17 cellular contexts compared by ENCODE assay signal in the genomic region with DNA sequence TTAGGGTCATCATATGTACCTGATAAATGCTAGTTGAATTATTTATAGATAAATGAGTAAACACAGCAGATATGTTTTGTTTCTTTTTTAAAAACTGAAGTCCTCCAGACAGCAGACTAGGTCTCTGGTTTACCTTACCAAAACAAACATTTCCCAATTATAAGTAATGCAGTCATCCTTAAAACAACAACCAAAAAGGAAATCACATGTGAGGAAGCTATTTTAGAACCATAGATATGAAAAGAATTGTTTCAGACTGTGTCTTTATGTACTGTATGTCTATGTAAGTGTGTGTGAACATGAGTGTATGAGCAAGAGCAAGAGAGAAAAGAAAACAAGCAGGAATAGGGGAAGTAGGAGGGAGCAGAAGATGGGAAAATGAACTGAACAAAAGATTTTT.
"Had no signal": no experiment of that assay in that cellular context is flagged by ENCODE, and none has a peak within 500 bp of the region (broad histone marks: within the 10 kb centered on the region; RNA-seq: fewer than 3 reads in every experiment).

No MANE protein-coding gene starts in this region.

- ATAC-seq: activated CD8-positive, alpha-beta T cell treated with anti-CD3 and anti-CD28 coated beads for 36 hours; activated naive CD4-positive, alpha-beta T cell treated with anti-CD3 and anti-CD28 coated beads, Interleukin-2, amount 50 U/mL, for 72 hours; activated T-cell treated with anti-CD3 and anti-CD28 coated beads, Interleukin-2, amount 50 U/mL, for 72 hours; effector memory CD8-positive, alpha-beta T cell; stimulated activated naive CD8-positive, alpha-beta T cell treated with anti-CD3 and anti-CD28 coated beads, Interleukin-15, Interleukin-2, amounts not matched to agents 100 U/mL and 50 U/mL, for 24 hours had no signal

- H3K36me3 ChIP-seq: transverse colon had no signal

- H3K27ac ChIP-seq: skin epidermis, transverse colon had no signal

- DNase-seq: activated B cell treated with CpG ODN at 0.5 μM for 24 hours; activated CD4-positive, alpha-beta T cell treated with anti-CD3 and anti-CD28 coated beads for 48 hours; activated CD8-positive, alpha-beta memory T cell treated with anti-CD3 and anti-CD28 coated beads, Interleukin-2, amount 50 U/mL, for 48 hours; activated CD8-positive, alpha-beta T cell treated with anti-CD3 and anti-CD28 coated beads for 36 hours; activated gamma-delta T cell; activated T-cell treated with anti-CD3 and anti-CD28 coated beads, Interleukin-2, amount 50 U/mL, for 72 hours; central memory CD4-positive, alpha-beta T cell; cortex of kidney; effector memory CD8-positive, alpha-beta T cell; nephron progenitor cell; occipital lobe; stimulated activated CD4-positive, alpha-beta T cell treated with anti-CD3 and anti-CD28 coated beads, Interleukin-4, amount 100 ng/mL, for 4 hours; stimulated activated CD8-positive, alpha-beta memory T cell treated with anti-CD3 and anti-CD28 coated beads, Interleukin-4, amount 100 ng/mL, for 48 hours; stimulated activated naive CD8-positive, alpha-beta T cell treated with anti-CD3 and anti-CD28 coated beads, Interleukin-15, Interleukin-2, amounts not matched to agents 100 U/mL and 50 U/mL, for 24 hours; transverse colon had no signal

- H3K27me3 ChIP-seq: transverse colon had no signal

- H3K36me3 Mint-ChIP-seq: activated naive CD4-positive, alpha-beta T cell treated with anti-CD3 and anti-CD28 coated beads, Interleukin-2, amount 50 U/mL, for 72 hours had no signal

- H3K4me1 ChIP-seq: transverse colon had no signal

- H3K4me3 Mint-ChIP-seq: activated B cell treated with CpG ODN at 0.5 μM for 24 hours; activated CD8-positive, alpha-beta T cell treated with anti-CD3 and anti-CD28 coated beads for 36 hours; activated T-cell treated with anti-CD3 and anti-CD28 coated beads, Interleukin-2, amount 50 U/mL, for 72 hours; effector memory CD8-positive, alpha-beta T cell; nephron progenitor cell had no signal

- H3K27me3 Mint-ChIP-seq: activated B cell treated with CpG ODN at 0.5 μM for 24 hours; activated CD8-positive, alpha-beta T cell treated with anti-CD3 and anti-CD28 coated beads for 36 hours; effector memory CD8-positive, alpha-beta T cell had no signal

- H3K9me3 Mint-ChIP-seq: nephron progenitor cell had no signal

- H3K9me3 ChIP-seq: transverse colon had no signal

- H3K4me1 Mint-ChIP-seq: activated B cell treated with CpG ODN at 0.5 μM for 24 hours, nephron progenitor cell had no signal

- H3K4me3 ChIP-seq: skin epidermis, transverse colon had no signal

- H3K27ac Mint-ChIP-seq: activated B cell treated with CpG ODN at 0.5 μM for 24 hours; activated CD8-positive, alpha-beta T cell treated with anti-CD3 and anti-CD28 coated beads for 36 hours; activated naive CD4-positive, alpha-beta T cell treated with anti-CD3 and anti-CD28 coated beads, Interleukin-2, amount 50 U/mL, for 72 hours; activated T-cell treated with anti-CD3 and anti-CD28 coated beads, Interleukin-2, amount 50 U/mL, for 72 hours; effector memory CD8-positive, alpha-beta T cell; nephron progenitor cell had no signal
